Comparison of ENCODE assay signal across 2 cellular contexts in the genomic region with DNA sequence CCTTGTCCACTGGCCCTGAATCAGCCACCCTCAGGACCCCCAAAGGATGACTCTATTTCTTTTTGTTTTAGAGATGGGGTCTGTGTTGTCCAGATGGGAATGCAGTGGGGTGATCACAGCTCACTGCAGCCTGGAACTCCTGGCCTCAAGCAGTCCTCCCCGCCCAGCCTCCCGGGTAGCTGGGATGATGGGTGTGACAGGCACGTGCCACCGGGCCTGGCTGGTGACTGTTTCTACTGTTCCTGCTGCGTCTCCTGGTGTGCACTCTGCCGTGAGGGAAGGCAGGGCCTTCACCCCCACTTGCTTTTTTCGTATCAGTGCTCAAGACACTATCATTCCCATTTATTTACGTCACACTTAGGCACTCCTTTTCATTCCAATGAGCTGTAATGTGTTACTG.
TF ChIP-seq lines count a peak whose summit lies in the region.

No MANE protein-coding gene starts in this region.

TF ChIP-seq in HepG2, 621 proteins besides CTCF, POLR2A, EP300 and RAD21:
- TF ChIP-seq BHLHE40 (IDR thresholded peaks at IDR 0.05; ENCODE audit: low read length) (peak; percentile 73), ZNF263 (CRISPR knock-in tag; IDR thresholded peaks at IDR 0.05) (peak; percentile 82), ZNF770 (CRISPR knock-in tag; IDR thresholded peaks at IDR 0.05) (peak; percentile 23; the same call in 1 of the 2 replicates), JUNB (CRISPR knock-in tag; IDR thresholded peaks at IDR 0.05; ENCODE audit: borderline replicate concordance) (no peak), CREB1 (IDR thresholded peaks at IDR 0.05) (peak; percentile 4; the same call in 1 of the 2 replicates), CREB1 (CRISPR knock-in tag; IDR thresholded peaks at IDR 0.05) (no peak)

TF ChIP-seq in SK-N-SH, 30 proteins besides CTCF, POLR2A, EP300 and RAD21:
- no peak for TF ChIP-seq NRF1 (IDR thresholded peaks at IDR 0.05; ENCODE audit: low read depth, low read length)
- TF ChIP-seq POLR2AphosphoS5 (IDR thresholded peaks at IDR 0.05; ENCODE audit: low read depth, low read length): no peak
- no peak for TF ChIP-seq NFIC (IDR thresholded peaks at IDR 0.05; ENCODE audit: borderline replicate concordance)
- TF ChIP-seq RFX5 (IDR thresholded peaks at IDR 0.05; ENCODE audit: low read length): no peak
- no peak for TF ChIP-seq PBX3 (IDR thresholded peaks at IDR 0.05)
- TF ChIP-seq CHD2 (IDR thresholded peaks at IDR 0.05; ENCODE audit: low read length, partially characterized antibody): no peak
- no peak for TF ChIP-seq RCOR1 (IDR thresholded peaks at IDR 0.05; ENCODE audit: low read length)
- no peak for TF ChIP-seq SMC3 (IDR thresholded peaks at IDR 0.05; ENCODE audit: low read depth, low read length)
- TF ChIP-seq TEAD4 (IDR thresholded peaks at IDR 0.05; ENCODE audit: borderline replicate concordance, insufficient read depth): no peak
- TF ChIP-seq SIN3A (IDR thresholded peaks at IDR 0.05; ENCODE audit: borderline replicate concordance, low read depth, low read length): no peak
- TF ChIP-seq TCF12 (IDR thresholded peaks at IDR 0.05): no peak
- TF ChIP-seq YY1 (IDR thresholded peaks at IDR 0.05; ENCODE audit: low read depth): no peak
- no peak for TF ChIP-seq USF1 (IDR thresholded peaks at IDR 0.05; ENCODE audit: borderline replicate concordance, low read depth)
- TF ChIP-seq MEF2A (IDR thresholded peaks at IDR 0.05; ENCODE audit: borderline replicate concordance, low read depth): no peak
- no peak for TF ChIP-seq GATA2 (CRISPR knock-in tag; IDR thresholded peaks at IDR 0.05)
- no peak for TF ChIP-seq JUND (IDR thresholded peaks at IDR 0.05)
